Comparison of ENCODE assay signal across 2 cellular contexts in the genomic region with DNA sequence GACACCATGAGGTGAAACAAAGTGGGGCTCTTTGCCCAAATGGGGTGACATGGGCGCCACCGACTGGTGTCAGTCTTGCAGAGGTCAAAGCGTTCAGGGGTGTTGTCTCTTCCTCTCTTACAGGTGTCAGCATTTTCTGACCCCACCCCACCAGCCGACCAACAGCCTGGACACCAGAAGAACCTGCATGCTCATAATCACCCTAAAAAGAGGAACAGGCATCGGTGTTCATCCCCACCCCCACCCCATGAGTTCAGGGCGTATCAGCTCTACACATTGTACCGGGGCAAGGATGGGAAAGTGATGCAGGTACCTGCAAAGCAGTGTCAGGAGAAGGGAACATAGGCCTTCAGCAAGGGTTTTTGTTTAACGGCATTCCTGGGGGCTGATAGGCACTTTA.
TF ChIP-seq lines count a peak whose summit lies in the region.

No MANE protein-coding gene starts in this region.

TF ChIP-seq in K562, 482 proteins besides CTCF, POLR2A, EP300 and RAD21:
- no peak for TF ChIP-seq FOXA1 (IDR thresholded peaks at IDR 0.05; ENCODE audit: borderline replicate concordance)
- no peak for TF ChIP-seq POLR2G (IDR thresholded peaks at IDR 0.05; ENCODE audit: low read depth, low read length)
- TF ChIP-seq SPI1 (IDR thresholded peaks at IDR 0.05; ENCODE audit: borderline replicate concordance, low read depth, low read length), result peak; percentile 94

TF ChIP-seq in H1, 55 proteins besides CTCF, POLR2A, EP300 and RAD21:
- TF ChIP-seq JUN (IDR thresholded peaks at IDR 0.05; ENCODE audit: low read depth, low read length) (no peak), SIRT6 (IDR thresholded peaks at IDR 0.05; ENCODE audit: low read length) (no peak), CHD7 (IDR thresholded peaks at IDR 0.05; ENCODE audit: insufficient replicate concordance, low read length) (no peak), SAP30 (IDR thresholded peaks at IDR 0.05; ENCODE audit: insufficient read depth, insufficient replicate concordance, low read length) (no peak), EGR1 (IDR thresholded peaks at IDR 0.05; ENCODE audit: borderline replicate concordance, low read depth, low read length) (no peak), CEBPB (IDR thresholded peaks at IDR 0.05; ENCODE audit: low read depth, low read length) (no peak), JUND (IDR thresholded peaks at IDR 0.05; ENCODE audit: low read length) (no peak), KDM4A (IDR thresholded peaks at IDR 0.05; ENCODE audit: low read depth, low read length, severe bottlenecking) (no peak), CBX8 (IDR thresholded peaks at IDR 0.05; ENCODE audit: borderline replicate concordance, low read depth, low read length) (no peak), PHF8 (conservative IDR thresholded peaks at IDR 0.05; ENCODE audit: low read depth, low read length) (no peak), ZNF274 (IDR thresholded peaks at IDR 0.05; ENCODE audit: borderline replicate concordance, extremely low read depth, low read length) (no peak), GTF2F1 (IDR thresholded peaks at IDR 0.05; ENCODE audit: borderline replicate concordance, low read depth, low read length) (no peak), CREB1 (IDR thresholded peaks at IDR 0.05) (no peak)
- TF ChIP-seq, protein P1, sequence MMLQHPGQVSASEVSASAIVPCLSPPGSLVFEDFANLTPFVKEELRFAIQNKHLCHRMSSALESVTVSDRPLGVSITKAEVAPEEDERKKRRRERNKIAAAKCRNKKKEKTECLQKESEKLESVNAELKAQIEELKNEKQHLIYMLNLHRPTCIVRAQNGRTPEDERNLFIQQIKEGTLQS (IDR thresholded peaks at IDR 0.05; ENCODE audit: insufficient read depth, low read depth, low read length), result no peak
- TF ChIP-seq, protein P2, sequence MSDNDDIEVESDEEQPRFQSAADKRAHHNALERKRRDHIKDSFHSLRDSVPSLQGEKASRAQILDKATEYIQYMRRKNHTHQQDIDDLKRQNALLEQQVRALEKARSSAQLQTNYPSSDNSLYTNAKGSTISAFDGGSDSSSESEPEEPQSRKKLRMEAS (IDR thresholded peaks at IDR 0.05), result no peak
- TF ChIP-seq, protein P3, sequence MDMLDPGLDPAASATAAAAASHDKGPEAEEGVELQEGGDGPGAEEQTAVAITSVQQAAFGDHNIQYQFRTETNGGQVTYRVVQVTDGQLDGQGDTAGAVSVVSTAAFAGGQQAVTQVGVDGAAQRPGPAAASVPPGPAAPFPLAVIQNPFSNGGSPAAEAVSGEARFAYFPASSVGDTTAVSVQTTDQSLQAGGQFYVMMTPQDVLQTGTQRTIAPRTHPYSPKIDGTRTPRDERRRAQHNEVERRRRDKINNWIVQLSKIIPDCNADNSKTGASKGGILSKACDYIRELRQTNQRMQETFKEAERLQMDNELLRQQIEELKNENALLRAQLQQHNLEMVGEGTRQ (IDR thresholded peaks at IDR 0.05; ENCODE audit: low read length), result no peak
TF ChIP-seq in H1: peak in this region for 0.
